1 cellular context compared by ENCODE assay signal in genomic region chr6:34813028-34813742, GRCh38.
TF ChIP-seq lines count a peak whose summit lies in the region.

No MANE protein-coding gene starts in this region.

TF ChIP-seq in HEK293, 187 proteins besides CTCF, POLR2A, EP300 and RAD21 (continued from another document):
- TF ChIP-seq PRDM10 (tag by site-specific recombination; IDR thresholded peaks at IDR 0.05), result no peak
- no peak for TF ChIP-seq ZBTB1 (tag by site-specific recombination; IDR thresholded peaks at IDR 0.05)
